10 cellular contexts compared by ENCODE assay signal in genomic region chr16:67228034-67228785, GRCh38. TPM values are rescaled to one million over a fixed set of nuclear protein-coding genes. Genes with fewer than 3 reads are reported as not detected.
DNase-seq lines count a peak whose midpoint lies in the region; ATAC-seq and TF ChIP-seq lines count a peak whose summit lies in the region.
"Had no signal": no experiment of that assay in that cellular context is flagged by ENCODE, and none has a peak within 500 bp of the region (broad histone marks: within the 10 kb centered on the region; RNA-seq: fewer than 3 reads in every experiment).

No MANE protein-coding gene starts in this region.

- peaks cover 52% of the 10 kb centered on the region for H3K4me1 Mint-ChIP-seq in stimulated activated naive CD8-positive, alpha-beta T cell treated with anti-CD3 and anti-CD28 coated beads, Interleukin-15, Interleukin-2, amounts not matched to agents 100 ng/mL and 50 ng/mL, for 24 hours (ENCODE audit: low read depth)
- H3K4me1 Mint-ChIP-seq in brain: peaks cover 41% of the 10 kb centered on the region
- H3K4me1 Mint-ChIP-seq in mesothelial cell of epicardium: peaks cover 23% of the 10 kb centered on the region

- no peaks in the 10 kb centered on the region for H3K9me3 Mint-ChIP-seq in stimulated activated naive CD8-positive, alpha-beta T cell treated with anti-CD3 and anti-CD28 coated beads, Interleukin-15, Interleukin-2, amounts not matched to agents 100 ng/mL and 50 ng/mL, for 24 hours
- H3K9me3 Mint-ChIP-seq in brain (peaks cover 0 to 2% (median 0%) of the 10 kb centered on the region in 5 experiments), mesothelial cell of epicardium (no peaks in the 10 kb centered on the region)

- no peaks in the 10 kb centered on the region for H3K27me3 Mint-ChIP-seq in stimulated activated naive CD8-positive, alpha-beta T cell treated with anti-CD3 and anti-CD28 coated beads, Interleukin-15, Interleukin-2, amounts not matched to agents 100 ng/mL and 50 ng/mL, for 24 hours
- H3K27me3 Mint-ChIP-seq in brain: peaks cover 16% of the 10 kb centered on the region
- no peaks in the 10 kb centered on the region for H3K27me3 Mint-ChIP-seq in mesothelial cell of epicardium (ENCODE audit: low read depth)

- TF ChIP-seq CTCF in brain (conservative IDR thresholded peaks at IDR 0.05) (no peak), mesothelial cell of epicardium (IDR thresholded peaks at IDR 0.05; ENCODE audit: unreplicated experiment) (no peak)

- peak overlapping the region; percentile 94 for H3K27ac Mint-ChIP-seq in stimulated activated naive CD8-positive, alpha-beta T cell treated with anti-CD3 and anti-CD28 coated beads, Interleukin-15, Interleukin-2, amounts not matched to agents 100 ng/mL and 50 ng/mL, for 24 hours
- H3K27ac Mint-ChIP-seq in brain: peak overlapping the region in 4 of 5 experiments; percentile 95 to 99 (median 99)
- no peak overlapping the region for H3K27ac Mint-ChIP-seq in mesothelial cell of epicardium

- peaks cover 33% of the 10 kb centered on the region for H3K36me3 Mint-ChIP-seq in stimulated activated naive CD8-positive, alpha-beta T cell treated with anti-CD3 and anti-CD28 coated beads, Interleukin-15, Interleukin-2, amounts not matched to agents 100 ng/mL and 50 ng/mL, for 24 hours (ENCODE audit: low read depth)
- peaks cover 14% of the 10 kb centered on the region for H3K36me3 Mint-ChIP-seq in brain
- peaks cover 5% of the 10 kb centered on the region for H3K36me3 Mint-ChIP-seq in mesothelial cell of epicardium

- peak overlapping the region; percentile 97 for H3K4me3 Mint-ChIP-seq in stimulated activated naive CD8-positive, alpha-beta T cell treated with anti-CD3 and anti-CD28 coated beads, Interleukin-15, Interleukin-2, amounts not matched to agents 100 ng/mL and 50 ng/mL, for 24 hours
- H3K4me3 Mint-ChIP-seq in brain: peak overlapping the region; percentile 99 to 100 (median 99)
- H3K4me3 Mint-ChIP-seq in mesothelial cell of epicardium: peak overlapping the region; percentile 100

- no peak for DNase-seq in stimulated activated naive CD8-positive, alpha-beta T cell treated with anti-CD3 and anti-CD28 coated beads, Interleukin-15, Interleukin-2, amounts not matched to agents 100 U/mL and 50 U/mL, for 24 hours
- no peak for DNase-seq in mesothelial cell of epicardium (ENCODE audit: low spot score in 2 of 2, unreplicated experiment in 2 of 2)
- no peak for DNase-seq in NCI-H526 (lab: John Stamatoyannopoulos, UW)
- DNase-seq in inferior parietal cortex (ENCODE audit: extremely low spot score): no peak
- no peak for DNase-seq in AG20443 (ENCODE audit: low spot score)
- no peak for DNase-seq in NCI-H2196 (lab: John Stamatoyannopoulos, UW; ENCODE audit: unreplicated experiment)
- DNase-seq: central memory CD4-positive, alpha-beta T cell; RPMI8226 had no signal

- no peak for ATAC-seq in stimulated activated naive CD8-positive, alpha-beta T cell treated with anti-CD3 and anti-CD28 coated beads, Interleukin-15, Interleukin-2, amounts not matched to agents 100 U/mL and 50 U/mL, for 24 hours

RNA-seq across cellular contexts. Expression of gene TMEM208, which starts 1.3 kb away (rescaled TPM):
- 80.3 TPM for polyA plus RNA-seq in brain (ENCODE audit: insufficient read depth, low read depth, low replicate concordance)
- total RNA-seq in mesothelial cell of epicardium: 35.8 to 38.4 TPM (median 36.3 TPM) in 3 replicates

RNA-seq across cellular contexts. Expression of gene FHOD1, which starts 19.1 kb away (rescaled TPM):
- 5.4 TPM for polyA plus RNA-seq in brain (ENCODE audit: insufficient read depth, low read depth, low replicate concordance)
- total RNA-seq in mesothelial cell of epicardium: 28.2 to 28.7 TPM (median 28.3 TPM) in 3 replicates

RNA-seq across cellular contexts. Expression of gene SLC9A5, which starts 20.6 kb away (rescaled TPM):
- polyA plus RNA-seq in brain (ENCODE audit: insufficient read depth, low read depth, low replicate concordance): 0.90 TPM
- 2.9 to 3.5 TPM (median 3.3 TPM) in 3 replicates for total RNA-seq in mesothelial cell of epicardium

RNA-seq across cellular contexts. Expression of gene ELMO3, which starts 29.3 kb away (rescaled TPM):
- polyA plus RNA-seq in brain (ENCODE audit: insufficient read depth, low read depth, low replicate concordance): 6.5 TPM
- total RNA-seq in mesothelial cell of epicardium: 9.3 to 10.0 TPM (median 9.7 TPM) in 3 replicates

RNA-seq across cellular contexts. Expression of gene E2F4, which starts 36.3 kb away (rescaled TPM):
- 30.8 TPM for polyA plus RNA-seq in brain (ENCODE audit: insufficient read depth, low read depth, low replicate concordance)
- total RNA-seq in mesothelial cell of epicardium: 78.3 to 80.2 TPM (median 79.5 TPM) in 3 replicates
